1 cellular context compared by ENCODE assay signal in the genomic region with DNA sequence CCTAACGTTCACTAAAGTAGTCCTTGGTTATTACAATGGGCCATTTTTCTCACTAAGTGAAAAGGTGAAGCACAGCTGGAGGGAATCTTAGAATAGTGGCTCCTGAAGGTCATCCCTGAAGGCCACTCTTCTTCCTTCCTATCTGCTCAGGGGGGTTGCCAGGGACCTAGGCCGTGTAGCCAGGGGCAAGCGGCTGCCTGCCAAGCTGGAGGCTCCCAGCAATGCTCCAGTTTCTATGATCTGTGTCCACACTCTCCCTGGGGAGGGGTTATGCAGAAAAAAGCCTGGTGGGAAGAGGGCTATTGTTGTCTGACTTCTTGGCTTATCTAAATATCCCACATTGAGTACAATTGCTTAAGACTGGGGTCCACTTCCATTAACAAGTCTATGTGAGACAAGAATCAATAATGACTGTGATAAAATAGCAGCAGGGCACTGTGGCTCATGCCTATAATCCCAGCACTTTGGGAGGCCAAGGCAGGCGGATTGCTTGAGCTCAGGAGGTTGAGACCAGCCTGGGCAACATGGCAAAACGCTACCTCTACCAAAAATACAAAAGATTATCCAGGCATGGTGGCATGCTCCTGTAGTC.
TF ChIP-seq lines count a peak whose summit lies in the region.

No MANE protein-coding gene starts in this region.

TF ChIP-seq in K562, 482 proteins besides CTCF, POLR2A, EP300 and RAD21:
- TF ChIP-seq ZNF140 (CRISPR knock-in tag; IDR thresholded peaks at IDR 0.05), result no peak
- TF ChIP-seq ZNF699 (CRISPR knock-in tag; IDR thresholded peaks at IDR 0.05; ENCODE audit: insufficient replicate concordance), result no peak
- TF ChIP-seq DPF2 (IDR thresholded peaks at IDR 0.05), result peak; percentile 30; the same call in 1 of the 2 replicates
- TF ChIP-seq, protein P1, sequence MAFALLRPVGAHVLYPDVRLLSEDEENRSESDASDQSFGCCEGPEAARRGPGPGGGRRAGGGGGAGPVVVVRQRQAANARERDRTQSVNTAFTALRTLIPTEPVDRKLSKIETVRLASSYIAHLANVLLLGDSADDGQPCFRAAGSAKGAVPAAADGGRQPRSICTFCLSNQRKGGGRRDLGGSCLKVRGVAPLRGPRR (CRISPR knock-in tag; IDR thresholded peaks at IDR 0.05), result no peak
- TF ChIP-seq, protein P2, sequence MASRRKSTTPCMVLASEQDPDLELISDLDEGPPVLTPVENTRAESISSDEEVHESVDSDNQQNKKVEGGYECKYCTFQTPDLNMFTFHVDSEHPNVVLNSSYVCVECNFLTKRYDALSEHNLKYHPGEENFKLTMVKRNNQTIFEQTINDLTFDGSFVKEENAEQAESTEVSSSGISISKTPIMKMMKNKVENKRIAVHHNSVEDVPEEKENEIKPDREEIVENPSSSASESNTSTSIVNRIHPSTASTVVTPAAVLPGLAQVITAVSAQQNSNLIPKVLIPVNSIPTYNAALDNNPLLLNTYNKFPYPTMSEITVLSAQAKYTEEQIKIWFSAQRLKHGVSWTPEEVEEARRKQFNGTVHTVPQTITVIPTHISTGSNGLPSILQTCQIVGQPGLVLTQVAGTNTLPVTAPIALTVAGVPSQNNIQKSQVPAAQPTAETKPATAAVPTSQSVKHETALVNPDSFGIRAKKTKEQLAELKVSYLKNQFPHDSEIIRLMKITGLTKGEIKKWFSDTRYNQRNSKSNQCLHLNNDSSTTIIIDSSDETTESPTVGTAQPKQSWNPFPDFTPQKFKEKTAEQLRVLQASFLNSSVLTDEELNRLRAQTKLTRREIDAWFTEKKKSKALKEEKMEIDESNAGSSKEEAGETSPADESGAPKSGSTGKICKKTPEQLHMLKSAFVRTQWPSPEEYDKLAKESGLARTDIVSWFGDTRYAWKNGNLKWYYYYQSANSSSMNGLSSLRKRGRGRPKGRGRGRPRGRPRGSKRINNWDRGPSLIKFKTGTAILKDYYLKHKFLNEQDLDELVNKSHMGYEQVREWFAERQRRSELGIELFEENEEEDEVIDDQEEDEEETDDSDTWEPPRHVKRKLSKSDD (conservative IDR thresholded peaks at IDR 0.05; ENCODE audit: low read length), result no peak
- TF ChIP-seq GABPA (tag; conservative IDR thresholded peaks at IDR 0.05; ENCODE audit: low read depth), result no peak
- peak; percentile 62 for TF ChIP-seq ARID1B (IDR thresholded peaks at IDR 0.05)
- TF ChIP-seq ZNF586 (CRISPR knock-in tag; conservative IDR thresholded peaks at IDR 0.05), result no peak
- TF ChIP-seq, protein P3, sequence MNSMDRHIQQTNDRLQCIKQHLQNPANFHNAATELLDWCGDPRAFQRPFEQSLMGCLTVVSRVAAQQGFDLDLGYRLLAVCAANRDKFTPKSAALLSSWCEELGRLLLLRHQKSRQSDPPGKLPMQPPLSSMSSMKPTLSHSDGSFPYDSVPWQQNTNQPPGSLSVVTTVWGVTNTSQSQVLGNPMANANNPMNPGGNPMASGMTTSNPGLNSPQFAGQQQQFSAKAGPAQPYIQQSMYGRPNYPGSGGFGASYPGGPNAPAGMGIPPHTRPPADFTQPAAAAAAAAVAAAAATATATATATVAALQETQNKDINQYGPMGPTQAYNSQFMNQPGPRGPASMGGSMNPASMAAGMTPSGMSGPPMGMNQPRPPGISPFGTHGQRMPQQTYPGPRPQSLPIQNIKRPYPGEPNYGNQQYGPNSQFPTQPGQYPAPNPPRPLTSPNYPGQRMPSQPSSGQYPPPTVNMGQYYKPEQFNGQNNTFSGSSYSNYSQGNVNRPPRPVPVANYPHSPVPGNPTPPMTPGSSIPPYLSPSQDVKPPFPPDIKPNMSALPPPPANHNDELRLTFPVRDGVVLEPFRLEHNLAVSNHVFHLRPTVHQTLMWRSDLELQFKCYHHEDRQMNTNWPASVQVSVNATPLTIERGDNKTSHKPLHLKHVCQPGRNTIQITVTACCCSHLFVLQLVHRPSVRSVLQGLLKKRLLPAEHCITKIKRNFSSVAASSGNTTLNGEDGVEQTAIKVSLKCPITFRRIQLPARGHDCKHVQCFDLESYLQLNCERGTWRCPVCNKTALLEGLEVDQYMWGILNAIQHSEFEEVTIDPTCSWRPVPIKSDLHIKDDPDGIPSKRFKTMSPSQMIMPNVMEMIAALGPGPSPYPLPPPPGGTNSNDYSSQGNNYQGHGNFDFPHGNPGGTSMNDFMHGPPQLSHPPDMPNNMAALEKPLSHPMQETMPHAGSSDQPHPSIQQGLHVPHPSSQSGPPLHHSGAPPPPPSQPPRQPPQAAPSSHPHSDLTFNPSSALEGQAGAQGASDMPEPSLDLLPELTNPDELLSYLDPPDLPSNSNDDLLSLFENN (IDR thresholded peaks at IDR 0.05; ENCODE audit: low read depth in 2 of 2, low read length in 2 of 2), result no peak
- TF ChIP-seq RB1 (IDR thresholded peaks at IDR 0.05; ENCODE audit: low read depth), result no peak
- peak; percentile 64; the same call in 1 of the 2 replicates for TF ChIP-seq SOX6 (IDR thresholded peaks at IDR 0.05)
- TF ChIP-seq CBFA2T3 (IDR thresholded peaks at IDR 0.05), result peak; percentile 52
- 0 out of 2 replicates have a peak, but pooled peaks have one; percentile 10 for TF ChIP-seq TAL1 (IDR thresholded peaks at IDR 0.05)
- TF ChIP-seq ZNF311 (CRISPR knock-in tag; IDR thresholded peaks at IDR 0.05), result no peak
- TF ChIP-seq SRF (CRISPR knock-in tag; IDR thresholded peaks at IDR 0.05), result no peak
- TF ChIP-seq U2AF2 (optimal IDR thresholded peaks at IDR 0.05; ENCODE audit: low read depth, low read length), result no peak
- TF ChIP-seq CEBPB (tag; IDR thresholded peaks at IDR 0.05), result peak; percentile 45; the same call in 1 of the 2 replicates
- TF ChIP-seq ETS2 (tag; IDR thresholded peaks at IDR 0.05; ENCODE audit: borderline replicate concordance, poor library complexity, severe bottlenecking), result no peak
- peak; percentile 24; the same call in 1 of the 2 replicates for TF ChIP-seq NCOR1 (IDR thresholded peaks at IDR 0.05)
- no peak for TF ChIP-seq SETDB1 (IDR thresholded peaks at IDR 0.05; ENCODE audit: low read length)
- TF ChIP-seq, protein P4, sequence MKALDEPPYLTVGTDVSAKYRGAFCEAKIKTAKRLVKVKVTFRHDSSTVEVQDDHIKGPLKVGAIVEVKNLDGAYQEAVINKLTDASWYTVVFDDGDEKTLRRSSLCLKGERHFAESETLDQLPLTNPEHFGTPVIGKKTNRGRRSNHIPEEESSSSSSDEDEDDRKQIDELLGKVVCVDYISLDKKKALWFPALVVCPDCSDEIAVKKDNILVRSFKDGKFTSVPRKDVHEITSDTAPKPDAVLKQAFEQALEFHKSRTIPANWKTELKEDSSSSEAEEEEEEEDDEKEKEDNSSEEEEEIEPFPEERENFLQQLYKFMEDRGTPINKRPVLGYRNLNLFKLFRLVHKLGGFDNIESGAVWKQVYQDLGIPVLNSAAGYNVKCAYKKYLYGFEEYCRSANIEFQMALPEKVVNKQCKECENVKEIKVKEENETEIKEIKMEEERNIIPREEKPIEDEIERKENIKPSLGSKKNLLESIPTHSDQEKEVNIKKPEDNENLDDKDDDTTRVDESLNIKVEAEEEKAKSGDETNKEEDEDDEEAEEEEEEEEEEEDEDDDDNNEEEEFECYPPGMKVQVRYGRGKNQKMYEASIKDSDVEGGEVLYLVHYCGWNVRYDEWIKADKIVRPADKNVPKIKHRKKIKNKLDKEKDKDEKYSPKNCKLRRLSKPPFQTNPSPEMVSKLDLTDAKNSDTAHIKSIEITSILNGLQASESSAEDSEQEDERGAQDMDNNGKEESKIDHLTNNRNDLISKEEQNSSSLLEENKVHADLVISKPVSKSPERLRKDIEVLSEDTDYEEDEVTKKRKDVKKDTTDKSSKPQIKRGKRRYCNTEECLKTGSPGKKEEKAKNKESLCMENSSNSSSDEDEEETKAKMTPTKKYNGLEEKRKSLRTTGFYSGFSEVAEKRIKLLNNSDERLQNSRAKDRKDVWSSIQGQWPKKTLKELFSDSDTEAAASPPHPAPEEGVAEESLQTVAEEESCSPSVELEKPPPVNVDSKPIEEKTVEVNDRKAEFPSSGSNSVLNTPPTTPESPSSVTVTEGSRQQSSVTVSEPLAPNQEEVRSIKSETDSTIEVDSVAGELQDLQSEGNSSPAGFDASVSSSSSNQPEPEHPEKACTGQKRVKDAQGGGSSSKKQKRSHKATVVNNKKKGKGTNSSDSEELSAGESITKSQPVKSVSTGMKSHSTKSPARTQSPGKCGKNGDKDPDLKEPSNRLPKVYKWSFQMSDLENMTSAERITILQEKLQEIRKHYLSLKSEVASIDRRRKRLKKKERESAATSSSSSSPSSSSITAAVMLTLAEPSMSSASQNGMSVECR (CRISPR knock-in tag; IDR thresholded peaks at IDR 0.05), result no peak
- TF ChIP-seq, protein P5, sequence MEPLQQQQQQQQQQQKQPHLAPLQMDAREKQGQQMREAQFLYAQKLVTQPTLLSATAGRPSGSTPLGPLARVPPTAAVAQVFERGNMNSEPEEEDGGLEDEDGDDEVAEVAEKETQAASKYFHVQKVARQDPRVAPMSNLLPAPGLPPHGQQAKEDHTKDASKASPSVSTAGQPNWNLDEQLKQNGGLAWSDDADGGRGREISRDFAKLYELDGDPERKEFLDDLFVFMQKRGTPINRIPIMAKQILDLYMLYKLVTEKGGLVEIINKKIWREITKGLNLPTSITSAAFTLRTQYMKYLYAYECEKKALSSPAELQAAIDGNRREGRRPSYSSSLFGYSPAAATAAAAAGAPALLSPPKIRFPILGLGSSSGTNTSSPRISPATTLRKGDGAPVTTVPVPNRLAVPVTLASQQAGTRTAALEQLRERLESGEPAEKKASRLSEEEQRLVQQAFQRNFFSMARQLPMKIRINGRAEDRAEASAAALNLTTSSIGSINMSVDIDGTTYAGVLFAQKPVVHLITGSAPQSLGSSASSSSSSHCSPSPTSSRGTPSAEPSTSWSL (CRISPR knock-in tag; IDR thresholded peaks at IDR 0.05; ENCODE audit: borderline replicate concordance), result no peak
- no peak for TF ChIP-seq KAT7 (CRISPR knock-in tag; IDR thresholded peaks at IDR 0.05; ENCODE audit: borderline replicate concordance)
- TF ChIP-seq TCF3 (CRISPR knock-in tag; IDR thresholded peaks at IDR 0.05), result peak; percentile 39
- no peak for TF ChIP-seq NRF1 (conservative IDR thresholded peaks at IDR 0.05 in 1 of 2, IDR thresholded peaks at IDR 0.05 in 1 of 2)
- TF ChIP-seq, protein P6, sequence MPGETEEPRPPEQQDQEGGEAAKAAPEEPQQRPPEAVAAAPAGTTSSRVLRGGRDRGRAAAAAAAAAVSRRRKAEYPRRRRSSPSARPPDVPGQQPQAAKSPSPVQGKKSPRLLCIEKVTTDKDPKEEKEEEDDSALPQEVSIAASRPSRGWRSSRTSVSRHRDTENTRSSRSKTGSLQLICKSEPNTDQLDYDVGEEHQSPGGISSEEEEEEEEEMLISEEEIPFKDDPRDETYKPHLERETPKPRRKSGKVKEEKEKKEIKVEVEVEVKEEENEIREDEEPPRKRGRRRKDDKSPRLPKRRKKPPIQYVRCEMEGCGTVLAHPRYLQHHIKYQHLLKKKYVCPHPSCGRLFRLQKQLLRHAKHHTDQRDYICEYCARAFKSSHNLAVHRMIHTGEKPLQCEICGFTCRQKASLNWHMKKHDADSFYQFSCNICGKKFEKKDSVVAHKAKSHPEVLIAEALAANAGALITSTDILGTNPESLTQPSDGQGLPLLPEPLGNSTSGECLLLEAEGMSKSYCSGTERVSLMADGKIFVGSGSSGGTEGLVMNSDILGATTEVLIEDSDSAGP (CRISPR knock-in tag; IDR thresholded peaks at IDR 0.05), result no peak
- no peak for TF ChIP-seq ZNF12 (CRISPR knock-in tag; IDR thresholded peaks at IDR 0.05)
TF ChIP-seq in K562: peak in this region for 8.
